ENCODE assay signal across 11 cellular contexts in genomic region chr4:6727081-6727942, GRCh38. TPM values are rescaled to one million over a fixed set of nuclear protein-coding genes. Genes with fewer than 3 reads are reported as not detected.
A peak's percentile ranks its signal among the peaks of the same experiment; 100 is the strongest.
DNase-seq lines count a peak whose midpoint lies in the region; ATAC-seq and TF ChIP-seq lines count a peak whose summit lies in the region.
"Had no signal": no experiment of that assay in that cellular context is flagged by ENCODE, and none has a peak within 500 bp of the region (broad histone marks: within the 10 kb centered on the region; RNA-seq: fewer than 3 reads in every experiment).

No MANE protein-coding gene starts in this region.

- no peaks in the 10 kb centered on the region for H3K9me3 Mint-ChIP-seq in activated CD8-positive, alpha-beta T cell treated with anti-CD3 and anti-CD28 coated beads for 36 hours
- H3K9me3 Mint-ChIP-seq in activated CD8-positive, alpha-beta T cell treated with anti-CD3 and anti-CD28 coated beads, Interleukin-2, amount 10 ng/mL, durations not matched to agents 7 days and 5 days (ENCODE audit: insufficient read depth): no peaks in the 10 kb centered on the region

- peak overlapping the region in 1 of 2 donors; percentile 37 for H3K27ac ChIP-seq in coronary artery
- peak overlapping the region; percentile 25 to 60 for H3K27ac ChIP-seq in tibial artery
- H3K27ac ChIP-seq: neutrophil had no signal

- H3K27me3 Mint-ChIP-seq in activated CD8-positive, alpha-beta T cell treated with anti-CD3 and anti-CD28 coated beads for 36 hours: no peaks in the 10 kb centered on the region
- no peaks in the 10 kb centered on the region for H3K27me3 Mint-ChIP-seq in activated CD8-positive, alpha-beta T cell treated with anti-CD3 and anti-CD28 coated beads, Interleukin-2, amount 10 ng/mL, durations not matched to agents 7 days and 5 days (ENCODE audit: low read depth)
- H3K27me3 Mint-ChIP-seq: activated naive CD8-positive, alpha-beta T cell had no signal

- no peaks in the 10 kb centered on the region for H3K9me3 ChIP-seq in tibial artery
- H3K9me3 ChIP-seq: neutrophil had no signal

- POLR2A ChIA-PET in activated CD8-positive, alpha-beta T cell treated with anti-CD3 and anti-CD28 coated beads for 36 hours (lab: Charles Lee): interaction anchor here (0.8 to 1.6 kb wide), 2 partner anchors 54 to 340 kb away, joined by 3 to 4 read pairs; partner anchors contain the start of gene GRPEL1
- POLR2A ChIA-PET in activated CD8-positive, alpha-beta T cell treated with anti-CD3 and anti-CD28 coated beads, Interleukin-2, amount 10 ng/mL, durations not matched to agents 7 days and 5 days (lab: Charles Lee): interaction anchor here (1.2 kb wide), 1 partner anchor 11 kb away, joined by 3 read pairs; no protein-coding TSS in a partner anchor

- peaks cover 0 to 14% (median 5%) of the 10 kb centered on the region in 4 donors for H3K4me1 ChIP-seq in tibial artery

- H3K4me1 Mint-ChIP-seq in activated CD8-positive, alpha-beta T cell treated with anti-CD3 and anti-CD28 coated beads for 36 hours (ENCODE audit: low read depth): peaks cover 5% of the 10 kb centered on the region
- H3K4me1 Mint-ChIP-seq in activated CD8-positive, alpha-beta T cell treated with anti-CD3 and anti-CD28 coated beads, Interleukin-2, amount 10 ng/mL, durations not matched to agents 7 days and 5 days (ENCODE audit: low read depth): peaks cover 7% of the 10 kb centered on the region

- intact Hi-C loops in activated CD8-positive, alpha-beta T cell treated with anti-CD3 and anti-CD28 coated beads for 36 hours (cut with micrococcal nuclease): loop anchor here (2.0 kb wide), 1 partner anchor 141 kb away; no protein-coding TSS in a partner anchor
- intact Hi-C loops in tibial artery (cut with DNase I; ENCODE audit: low total_unique reads): no loop called here

- peak overlapping the region; percentile 28 for H3K27ac Mint-ChIP-seq in activated CD8-positive, alpha-beta T cell treated with anti-CD3 and anti-CD28 coated beads for 36 hours
- no peak overlapping the region for H3K27ac Mint-ChIP-seq in activated CD8-positive, alpha-beta T cell treated with anti-CD3 and anti-CD28 coated beads, Interleukin-2, amount 10 ng/mL, durations not matched to agents 7 days and 5 days
- H3K27ac Mint-ChIP-seq: activated naive CD8-positive, alpha-beta T cell had no signal

- no peak for DNase-seq in activated CD8-positive, alpha-beta T cell treated with anti-CD3 and anti-CD28 coated beads for 36 hours
- DNase-seq in activated CD8-positive, alpha-beta T cell treated with anti-CD3 and anti-CD28 coated beads, Interleukin-2, amount 10 ng/mL, durations not matched to agents 7 days and 5 days: no peak
- DNase-seq in coronary artery (ENCODE audit: low spot score): no peak
- peak; percentile 86 for DNase-seq in mesenteric fat pad (ENCODE audit: low spot score)
- DNase-seq in tibial artery: peak in 1 of 2 donors; percentile 68
- no peak for DNase-seq in HT-29 (ENCODE audit: low spot score)
- DNase-seq: NCI-H526 treated with DMSO at 0.1 percent for 48 hours had no signal

- H3K36me3 ChIP-seq in tibial artery: no peaks in the 10 kb centered on the region
- H3K36me3 ChIP-seq: neutrophil had no signal

- no peak for ATAC-seq in activated CD8-positive, alpha-beta T cell treated with anti-CD3 and anti-CD28 coated beads for 36 hours
- no peak for ATAC-seq in activated CD8-positive, alpha-beta T cell treated with anti-CD3 and anti-CD28 coated beads, Interleukin-2, amount 10 ng/mL, durations not matched to agents 7 days and 5 days
- ATAC-seq in esophagus mucosa (no peak), GM19397 (IDR thresholded peaks at IDR 0.05; ENCODE audit: unreplicated experiment) (no peak)

- CTCF ChIA-PET in activated CD8-positive, alpha-beta T cell treated with anti-CD3 and anti-CD28 coated beads for 36 hours (lab: Charles Lee): interaction anchor here (1.0 to 1.8 kb wide), 5 partner anchors 8 to 344 kb away, joined by 3 to 14 read pairs (median 4); no protein-coding TSS in a partner anchor
- CTCF ChIA-PET in activated CD8-positive, alpha-beta T cell treated with anti-CD3 and anti-CD28 coated beads, Interleukin-2, amount 10 ng/mL, durations not matched to agents 7 days and 5 days (lab: Charles Lee): interaction anchor here (0.6 to 1.4 kb wide), 4 partner anchors 17 to 220 kb away, joined by 3 to 4 read pairs (median 4); no protein-coding TSS in a partner anchor

- no peaks in the 10 kb centered on the region for H3K27me3 ChIP-seq in tibial artery
- H3K27me3 ChIP-seq: neutrophil had no signal

- no peaks in the 10 kb centered on the region for H3K36me3 Mint-ChIP-seq in activated CD8-positive, alpha-beta T cell treated with anti-CD3 and anti-CD28 coated beads for 36 hours (ENCODE audit: low read depth)
- H3K36me3 Mint-ChIP-seq in activated CD8-positive, alpha-beta T cell treated with anti-CD3 and anti-CD28 coated beads, Interleukin-2, amount 10 ng/mL, durations not matched to agents 7 days and 5 days (ENCODE audit: low read depth): no peaks in the 10 kb centered on the region
- H3K36me3 Mint-ChIP-seq: activated naive CD8-positive, alpha-beta T cell had no signal

- H3K4me3 ChIP-seq in coronary artery (peak overlapping the region; percentile 10), tibial artery (peak overlapping the region in 1 of 2 donors; percentile 17)

- no peak overlapping the region for H3K4me3 Mint-ChIP-seq in activated CD8-positive, alpha-beta T cell treated with anti-CD3 and anti-CD28 coated beads for 36 hours
- H3K4me3 Mint-ChIP-seq in activated CD8-positive, alpha-beta T cell treated with anti-CD3 and anti-CD28 coated beads, Interleukin-2, amount 10 ng/mL, durations not matched to agents 7 days and 5 days: no peak overlapping the region
- H3K4me3 Mint-ChIP-seq: activated naive CD8-positive, alpha-beta T cell had no signal

- no peak for TF ChIP-seq CTCF in activated CD8-positive, alpha-beta T cell treated with anti-CD3 and anti-CD28 coated beads for 36 hours (IDR thresholded peaks at IDR 0.05)
- no peak for TF ChIP-seq CTCF in coronary artery (IDR thresholded peaks at IDR 0.05)
- no peak for TF ChIP-seq CTCF in tibial artery (IDR thresholded peaks at IDR 0.05)

RNA-seq across cellular contexts. Expression of gene BLOC1S4, which starts 11.3 kb away (rescaled TPM):
- total RNA-seq in activated CD8-positive, alpha-beta T cell treated with anti-CD3 and anti-CD28 coated beads for 36 hours: 10 to 100 TPM; 19.1 to 21.8 TPM
- 10 to 100 TPM; 19.6 to 21.5 TPM for total RNA-seq in activated CD8-positive, alpha-beta T cell treated with anti-CD3 and anti-CD28 coated beads, Interleukin-2, amount 10 ng/mL, durations not matched to agents 7 days and 5 days
- total RNA-seq in mesenteric fat pad (14.2 TPM), esophagus mucosa (9.8 TPM)
- 28.7 and 31.3 TPM in 2 replicates for total RNA-seq in HT-29 (2014; rRNA removed; shearing (Covaris generic))

RNA-seq across cellular contexts. Expression of gene MRFAP1L1, which starts 17.6 kb away (rescaled TPM):
- 10 to 100 TPM; 36.7 to 39.2 TPM for total RNA-seq in activated CD8-positive, alpha-beta T cell treated with anti-CD3 and anti-CD28 coated beads for 36 hours
- 10 to 100 TPM; 65.5 to 67.4 TPM for total RNA-seq in activated CD8-positive, alpha-beta T cell treated with anti-CD3 and anti-CD28 coated beads, Interleukin-2, amount 10 ng/mL, durations not matched to agents 7 days and 5 days
- total RNA-seq in mesenteric fat pad (34.5 TPM), esophagus mucosa (28.1 TPM)
- total RNA-seq in HT-29 (2014; rRNA removed; shearing (Covaris generic)): 41.6 and 43.4 TPM in 2 replicates

RNA-seq across cellular contexts. Expression of gene S100P, which starts 33.6 kb away (rescaled TPM):
- 1 to 10 TPM; 3.4 to 4.3 TPM for total RNA-seq in activated CD8-positive, alpha-beta T cell treated with anti-CD3 and anti-CD28 coated beads for 36 hours
- total RNA-seq in activated CD8-positive, alpha-beta T cell treated with anti-CD3 and anti-CD28 coated beads, Interleukin-2, amount 10 ng/mL, durations not matched to agents 7 days and 5 days: 1 to 10 TPM; 8.3 to 8.5 TPM
- total RNA-seq in mesenteric fat pad: 16.1 TPM
- total RNA-seq in esophagus mucosa: 1,144 TPM
- 412 and 628 TPM in 2 replicates for total RNA-seq in HT-29 (2014; rRNA removed; shearing (Covaris generic))

RNA-seq across cellular contexts. Expression of gene KIAA0232, which starts 55.2 kb away (rescaled TPM):
- total RNA-seq in activated CD8-positive, alpha-beta T cell treated with anti-CD3 and anti-CD28 coated beads for 36 hours: 10 to 100 TPM; 12.8 to 13.3 TPM
- 10 to 100 TPM; 18.4 to 19.5 TPM for total RNA-seq in activated CD8-positive, alpha-beta T cell treated with anti-CD3 and anti-CD28 coated beads, Interleukin-2, amount 10 ng/mL, durations not matched to agents 7 days and 5 days
- total RNA-seq in mesenteric fat pad: 33.4 TPM
- total RNA-seq in esophagus mucosa: 20.9 TPM
- total RNA-seq in HT-29 (2014; rRNA removed; shearing (Covaris generic)): 5.7 and 6.0 TPM in 2 replicates

Comparison
In these comparisons a context has a peak if more than half of its experiments do, and no peak if none do; other contexts are left out.
1. RNA of gene S100P, which starts 33.6 kb away (total RNA-seq): 1,144 TPM in esophagus mucosa (single experiment) and 412 to 628 TPM in HT-29; 16.1 TPM in mesenteric fat pad (single experiment), 8.3 to 8.5 TPM in activated CD8-positive, alpha-beta T cell treated with anti-CD3 and anti-CD28 coated beads, Interleukin-2, amount 10 ng/mL, durations not matched to agents 7 days and 5 days and 3.4 to 4.3 TPM in activated CD8-positive, alpha-beta T cell treated with anti-CD3 and anti-CD28 coated beads for 36 hours; every median in the first group is over 10 times any median in the second.